In genomic region chr4:4385729-4386295, GRCh38 we compare ENCODE assay signal across 8 cellular contexts. TPM values are rescaled to one million over a fixed set of nuclear protein-coding genes. Genes with fewer than 3 reads are reported as not detected.
DNase-seq lines count a peak whose midpoint lies in the region; ATAC-seq and TF ChIP-seq lines count a peak whose summit lies in the region.
"Had no signal": no experiment of that assay in that cellular context is flagged by ENCODE, and none has a peak within 500 bp of the region (broad histone marks: within the 10 kb centered on the region; RNA-seq: fewer than 3 reads in every experiment).

No MANE protein-coding gene starts in this region.

- no peaks in the 10 kb centered on the region for H3K9me3 Mint-ChIP-seq in progenitor cell of endocrine pancreas (ENCODE audit: low read depth)

- 0% methylated on average over 5 of the region's 38 CpGs for WGBS in esophagus muscularis mucosa

- DNase-seq in GM12864 (ENCODE audit: low read depth) (no peak), esophagus muscularis mucosa (ENCODE audit: extremely low spot score) (no peak), progenitor cell of endocrine pancreas (ENCODE audit: low spot score, unreplicated experiment) (no peak), COLO829 (ENCODE audit: low spot score) (no peak), Ammon's horn (ENCODE audit: low spot score) (no peak), NCI-H524 treated with DMSO at 0.1 percent for 48 hours (lab: John Stamatoyannopoulos, UW) (no peak)
- DNase-seq: effector CD4-positive, alpha-beta T cell had no signal

- H3K27ac Mint-ChIP-seq in progenitor cell of endocrine pancreas: peak overlapping the region; percentile 29

- intact Hi-C loops in esophagus muscularis mucosa (cut with DNase I): no loop called here

- peaks cover 0 to 84% (median 28%) of the 10 kb centered on the region in 4 donors for H3K27me3 ChIP-seq in esophagus muscularis mucosa

- TF ChIP-seq EP300 in esophagus muscularis mucosa (IDR thresholded peaks at IDR 0.05): no peak

- H3K4me3 ChIP-seq in GM12864 (ENCODE audit: low read depth, low read length) (peak overlapping the region; percentile 49), esophagus muscularis mucosa (peak overlapping the region in 3 of 4 donors; percentile 47 to 53 (median 50))

- H3K36me3 Mint-ChIP-seq in progenitor cell of endocrine pancreas (ENCODE audit: insufficient read depth): peaks cover 3% of the 10 kb centered on the region

- no peaks in the 10 kb centered on the region for H3K9me3 ChIP-seq in esophagus muscularis mucosa

- peaks cover 20 to 33% (median 32%) of the 10 kb centered on the region in 4 donors for H3K4me1 ChIP-seq in esophagus muscularis mucosa

- H3K27me3 Mint-ChIP-seq in progenitor cell of endocrine pancreas: peaks cover 63% of the 10 kb centered on the region

- TF ChIP-seq POLR2A in esophagus muscularis mucosa (IDR thresholded peaks at IDR 0.05; ENCODE audit: low read depth): no peak

- TF ChIP-seq CTCF in GM12864 (IDR thresholded peaks at IDR 0.05; ENCODE audit: low read depth, low read length, missing control alignments) (no peak), esophagus muscularis mucosa (IDR thresholded peaks at IDR 0.05) (no peak), progenitor cell of endocrine pancreas (IDR thresholded peaks at IDR 0.05; ENCODE audit: unreplicated experiment) (no peak)

- H3K36me3 ChIP-seq in esophagus muscularis mucosa: no peaks in the 10 kb centered on the region

- H3K4me3 Mint-ChIP-seq in progenitor cell of endocrine pancreas (ENCODE audit: low read depth): peak overlapping the region; percentile 79

- ATAC-seq in SK-N-SH treated with all-trans-retinoic acid at 6 μM for 48 hours: peak; percentile 9

- peaks cover 17% of the 10 kb centered on the region for H3K4me1 Mint-ChIP-seq in progenitor cell of endocrine pancreas (ENCODE audit: low read depth)

- H3K27ac ChIP-seq in esophagus muscularis mucosa (replicated peaks in 1 of 4): no peak overlapping the region

TF ChIP-seq in SK-N-SH treated with all-trans-retinoic acid at 6 μM for 48 hours, 23 proteins besides CTCF, POLR2A, EP300 and RAD21:
- TF ChIP-seq BACH2 (CRISPR knock-in tag; IDR thresholded peaks at IDR 0.05; ENCODE audit: borderline replicate concordance): no peak
- TF ChIP-seq ZNF565 (CRISPR knock-in tag; conservative IDR thresholded peaks at IDR 0.05; ENCODE audit: low read depth): no peak
- no peak for TF ChIP-seq PPARA (CRISPR knock-in tag; IDR thresholded peaks at IDR 0.05; ENCODE audit: borderline replicate concordance)
- no peak for TF ChIP-seq GLIS3 (CRISPR knock-in tag; IDR thresholded peaks at IDR 0.05)
- no peak for TF ChIP-seq ZFP3 (CRISPR knock-in tag; IDR thresholded peaks at IDR 0.05)
- TF ChIP-seq OSR1 (CRISPR knock-in tag; IDR thresholded peaks at IDR 0.05): no peak
- no peak for TF ChIP-seq SNAI2 (CRISPR knock-in tag; IDR thresholded peaks at IDR 0.05)
- TF ChIP-seq TCF4 (CRISPR knock-in tag; IDR thresholded peaks at IDR 0.05; ENCODE audit: borderline replicate concordance): no peak
- TF ChIP-seq, protein P1, sequence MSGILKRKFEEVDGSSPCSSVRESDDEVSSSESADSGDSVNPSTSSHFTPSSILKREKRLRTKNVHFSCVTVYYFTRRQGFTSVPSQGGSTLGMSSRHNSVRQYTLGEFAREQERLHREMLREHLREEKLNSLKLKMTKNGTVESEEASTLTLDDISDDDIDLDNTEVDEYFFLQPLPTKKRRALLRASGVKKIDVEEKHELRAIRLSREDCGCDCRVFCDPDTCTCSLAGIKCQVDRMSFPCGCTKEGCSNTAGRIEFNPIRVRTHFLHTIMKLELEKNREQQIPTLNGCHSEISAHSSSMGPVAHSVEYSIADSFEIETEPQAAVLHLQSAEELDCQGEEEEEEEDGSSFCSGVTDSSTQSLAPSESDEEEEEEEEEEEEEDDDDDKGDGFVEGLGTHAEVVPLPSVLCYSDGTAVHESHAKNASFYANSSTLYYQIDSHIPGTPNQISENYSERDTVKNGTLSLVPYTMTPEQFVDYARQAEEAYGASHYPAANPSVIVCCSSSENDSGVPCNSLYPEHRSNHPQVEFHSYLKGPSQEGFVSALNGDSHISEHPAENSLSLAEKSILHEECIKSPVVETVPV (CRISPR knock-in tag; IDR thresholded peaks at IDR 0.05): no peak
- no peak for TF ChIP-seq ZC3H10 (CRISPR knock-in tag; IDR thresholded peaks at IDR 0.05)
- no peak for TF ChIP-seq CSDC2 (CRISPR knock-in tag; IDR thresholded peaks at IDR 0.05)
- no peak for TF ChIP-seq POU6F1 (CRISPR knock-in tag; IDR thresholded peaks at IDR 0.05; ENCODE audit: borderline replicate concordance, low read depth)
- TF ChIP-seq ZNF70 (CRISPR knock-in tag; IDR thresholded peaks at IDR 0.05): no peak
- no peak for TF ChIP-seq ISL1 (CRISPR knock-in tag; IDR thresholded peaks at IDR 0.05)
- TF ChIP-seq ZFP30 (CRISPR knock-in tag; IDR thresholded peaks at IDR 0.05): no peak

RNA-seq across cellular contexts. Expression of gene NSG1, which starts 1.1 kb away (rescaled TPM):
- total RNA-seq in esophagus muscularis mucosa (1 to 10 TPM in 3 of 4 donors, under 1 TPM in 1; 0.42 to 5.1 (median 2.7) TPM), progenitor cell of endocrine pancreas (52.4 and 55.0 TPM in 2 replicates)
